Comparison of ENCODE assay signal across 8 cellular contexts in the genomic region with DNA sequence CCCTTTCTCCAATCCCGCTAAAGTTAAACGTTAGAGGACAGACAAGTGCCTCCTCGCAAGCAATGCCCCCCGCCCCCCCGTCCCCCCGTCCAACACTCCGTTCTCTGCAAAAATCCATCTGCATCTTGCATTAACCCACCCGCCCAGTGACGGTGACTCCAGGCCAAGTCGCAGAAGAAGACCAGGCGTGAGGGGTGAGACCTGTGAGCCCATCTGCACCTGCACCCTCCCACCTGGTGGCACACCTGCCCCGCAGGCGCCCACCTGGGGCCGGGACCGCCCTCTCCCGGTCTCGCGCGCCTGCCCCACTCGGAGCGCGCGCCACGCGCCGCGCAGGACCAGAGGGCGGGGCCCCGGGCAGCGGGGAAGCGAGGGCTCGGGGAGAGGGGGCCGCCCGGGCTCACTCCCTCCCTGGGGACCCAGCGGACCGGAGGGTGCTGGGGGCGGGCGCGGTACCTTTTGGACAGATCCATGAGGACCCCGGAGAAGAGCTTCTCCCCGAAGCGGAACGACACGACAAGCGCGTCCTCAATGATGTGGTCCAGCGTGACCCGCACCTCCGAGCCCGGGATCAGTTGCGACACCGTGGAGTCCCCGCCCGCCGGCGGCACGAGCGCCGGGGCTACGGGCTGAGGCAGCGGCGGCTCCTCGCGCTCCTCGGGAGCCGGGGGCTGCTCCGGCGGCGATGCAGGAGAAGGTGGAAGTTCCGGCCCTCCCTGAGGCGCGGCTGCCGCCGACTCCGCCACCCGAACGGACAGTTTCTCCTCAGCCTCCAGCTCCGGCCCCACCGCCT. TPM values are rescaled to one million over a fixed set of nuclear protein-coding genes. Genes with fewer than 3 reads are reported as not detected.
DNase-seq lines count a peak whose midpoint lies in the region; ATAC-seq, FAIRE-seq and TF ChIP-seq lines count a peak whose summit lies in the region.

No MANE protein-coding gene starts in this region.

- no peaks in the 10 kb centered on the region for H3K9me3 ChIP-seq in CD4-positive, alpha-beta memory T cell (ENCODE audit: control insufficient read depth in 1 of 2, low read length in 2 of 2)
- H3K9me3 ChIP-seq in K562 (replicated peaks; ENCODE audit: control insufficient read depth, insufficient read depth, low read depth, low read length) (no peaks in the 10 kb centered on the region), iPS-20b (ENCODE audit: insufficient read depth, low read depth, low read length) (no peaks in the 10 kb centered on the region)

- TF ChIP-seq CTCF in HL-60 (IDR thresholded peaks at IDR 0.05; ENCODE audit: insufficient read depth, low read length), result no peak
- TF ChIP-seq CTCF in K562 (IDR thresholded peaks at IDR 0.05 in 2 of 3, conservative IDR thresholded peaks at IDR 0.05 in 1 of 3; ENCODE audit: insufficient read depth in 2 of 3, low read depth in 1 of 3, low read length in 3 of 3), result no peak

- H4K20me1 ChIP-seq in K562 (replicated peaks; ENCODE audit: control insufficient read depth, insufficient read depth, low read length), result no peaks in the 10 kb centered on the region

- CTCF ChIA-PET in CD4-positive, alpha-beta memory T cell (lab: Charles Lee; ENCODE audit: partially characterized antibody), result interaction anchor here (0.7 to 1.0 kb wide), 4 partner anchors 19 to 109 kb away, joined by 3 to 5 read pairs (median 3); no protein-coding TSS in a partner anchor
- CTCF ChIA-PET in K562 (lab: Yijun Ruan, JAX; ENCODE audit: low intra/inter-chr PET ratio), result no interaction called here

- no peaks in the 10 kb centered on the region for H3K27me3 ChIP-seq in CD4-positive, alpha-beta memory T cell (ENCODE audit: insufficient read depth, low read length)
- H3K27me3 ChIP-seq in HL-60 (ENCODE audit: insufficient read depth, poor library complexity, severe bottlenecking) (no peaks in the 10 kb centered on the region), K562 (ENCODE audit: control insufficient read depth in 2 of 2, insufficient read depth in 2 of 2, low read length in 2 of 2) (no peaks in the 10 kb centered on the region), iPS-20b (ENCODE audit: insufficient read depth, low read length) (no peaks in the 10 kb centered on the region)

- peak overlapping the region; percentile 87 for H3K27ac ChIP-seq in CD4-positive, alpha-beta memory T cell (ENCODE audit: low read depth, low read length)
- H3K27ac ChIP-seq in HL-60 (replicated peaks) (peak overlapping the region; percentile 94), K562 (ENCODE audit: extremely low read depth, low read depth, low read length) (peak overlapping the region; percentile 82), iPS-20b (ENCODE audit: low read length) (no peak overlapping the region)

- TF ChIP-seq RAD21 in K562 (CRISPR knock-in tag; conservative IDR thresholded peaks at IDR 0.05 in 1 of 2, IDR thresholded peaks at IDR 0.05 in 1 of 2), result no peak

- H3K4me1 Mint-ChIP-seq in CD4-positive, alpha-beta memory T cell, result peaks cover 12 to 23% (median 18%) of the 10 kb centered on the region in 4 donors
- peaks cover 9% of the 10 kb centered on the region for H3K4me1 Mint-ChIP-seq in T-helper 2 cell treated with Interferon-gamma antibody and Interleukin-4, amounts not matched to agents 5 μg/mL and 100 μg/mL, for 36 hours (ENCODE audit: low read depth)

- intact Hi-C loops in CD4-positive, alpha-beta memory T cell (cut with micrococcal nuclease), result loop anchor here (1.0 to 5.0 kb wide), 5 partner anchors 109 to 909 kb away; a partner anchor contains a TSS
- intact Hi-C loops in K562 (cut with micrococcal nuclease), result loop anchor here (1.0 kb wide), 1 partner anchor 37 kb away; no protein-coding TSS in a partner anchor

- no TSS peak for BruUV-seq in K562 (replicated peaks; lab: Mats Ljungman, UMichigan)

- in situ Hi-C loops in K562 (cut with MboI), result no loop called here

- H3K36me3 Mint-ChIP-seq in CD4-positive, alpha-beta memory T cell, result peaks cover 11 to 26% of the 10 kb centered on the region in 2 donors
- H3K36me3 Mint-ChIP-seq in T-helper 2 cell treated with Interferon-gamma antibody and Interleukin-4, amounts not matched to agents 5 μg/mL and 100 μg/mL, for 36 hours (ENCODE audit: low read depth), result peaks cover 15% of the 10 kb centered on the region

- H3K9ac ChIP-seq in K562 (ENCODE audit: insufficient read depth in 1 of 2, low read depth in 2 of 2, low read length in 2 of 2) (peak overlapping the region; percentile 88 to 99), iPS-20b (ENCODE audit: low read depth, low read length) (peak overlapping the region; percentile 89)

- FAIRE-seq in K562 (lab: Jason Lieb, UNC), result no peak

- peak; percentile 17 for ATAC-seq in GM19467 (IDR thresholded peaks at IDR 0.05; ENCODE audit: unreplicated experiment)
- ATAC-seq in K562, result peak; percentile 48

- TF ChIP-seq EP300 in K562 (IDR thresholded peaks at IDR 0.05; ENCODE audit: low read length), result no peak

- 1% methylated on average over 25 of the region's 79 CpGs for WGBS in K562 (ENCODE audit: insufficient coverage, low coverage, missing lambda C conversion rate)

- H3K4me3 ChIP-seq in CD4-positive, alpha-beta memory T cell (ENCODE audit: low read length in 2 of 2), result peak overlapping the region; percentile 69 to 82
- peak overlapping the region; percentile 91 for H3K4me3 ChIP-seq in HL-60 (replicated peaks; ENCODE audit: insufficient read depth, low read length)
- peak overlapping the region; percentile 100 for H3K4me3 ChIP-seq in K562
- H3K4me3 ChIP-seq in iPS-20b (ENCODE audit: low read length), result peak overlapping the region; percentile 77

- peaks cover 0 to 4% of the 10 kb centered on the region in 2 donors for H3K27me3 Mint-ChIP-seq in CD4-positive, alpha-beta memory T cell
- H3K27me3 Mint-ChIP-seq in T-helper 2 cell treated with Interferon-gamma antibody and Interleukin-4, amounts not matched to agents 5 μg/mL and 100 μg/mL, for 36 hours (ENCODE audit: low read depth), result peaks cover 7% of the 10 kb centered on the region

- H3K79me2 ChIP-seq in K562 (ENCODE audit: control insufficient read depth, insufficient read depth, low read length), result peaks cover 17% of the 10 kb centered on the region

- H3K4me1 ChIP-seq in CD4-positive, alpha-beta memory T cell (ENCODE audit: insufficient read depth, low read length), result peaks cover 14% of the 10 kb centered on the region
- H3K4me1 ChIP-seq in K562 (replicated peaks in 1 of 2; ENCODE audit: control insufficient read depth in 2 of 2, insufficient read depth in 2 of 2, low read length in 2 of 2), result peaks cover 0 to 9% of the 10 kb centered on the region in 2 experiments; a peak in 3 of 5 replicates
- H3K4me1 ChIP-seq in iPS-20b (ENCODE audit: insufficient read depth, low read length), result peaks cover 9% of the 10 kb centered on the region; the same call in 1 of the 2 replicates

- peak overlapping the region; percentile 87 to 92 (median 91) for H3K4me3 Mint-ChIP-seq in CD4-positive, alpha-beta memory T cell
- peak overlapping the region; percentile 82 for H3K4me3 Mint-ChIP-seq in T-helper 2 cell treated with Interferon-gamma antibody and Interleukin-4, amounts not matched to agents 5 μg/mL and 100 μg/mL, for 36 hours

- H3K4me2 ChIP-seq in K562 (ENCODE audit: insufficient read depth, low read length), result peak overlapping the region; percentile 85

- peaks cover 9% of the 10 kb centered on the region for H3K36me3 ChIP-seq in CD4-positive, alpha-beta memory T cell (ENCODE audit: insufficient read depth, low read length)
- H3K36me3 ChIP-seq in K562 (ENCODE audit: control insufficient read depth, insufficient read depth, low read length), result peaks cover 22% of the 10 kb centered on the region; the same call in 2 of the 3 replicates
- H3K36me3 ChIP-seq in iPS-20b (ENCODE audit: insufficient read depth, low read depth, low read length), result peaks cover 37% of the 10 kb centered on the region

- H3K9me1 ChIP-seq in K562 (ENCODE audit: control insufficient read depth, insufficient read depth, low read length), result no peaks in the 10 kb centered on the region

- no peaks in the 10 kb centered on the region for H3K9me3 Mint-ChIP-seq in CD4-positive, alpha-beta memory T cell
- no peaks in the 10 kb centered on the region for H3K9me3 Mint-ChIP-seq in T-helper 2 cell treated with Interferon-gamma antibody and Interleukin-4, amounts not matched to agents 5 μg/mL and 100 μg/mL, for 36 hours

- H2AFZ ChIP-seq in K562 (ENCODE audit: low read depth, low read length), result peak overlapping the region; percentile 94

- DNase-seq in CD4-positive, alpha-beta memory T cell, result peak; percentile 48 to 64 (median 58)
- peak; percentile 35 to 51 for DNase-seq in HL-60 (ENCODE audit: low read depth in 1 of 2, low spot score in 1 of 2)
- DNase-seq in T-helper 2 cell treated with Interferon-gamma antibody and Interleukin-4, amounts not matched to agents 5 μg/mL and 100 μg/mL, for 36 hours (ENCODE audit: low spot score), result peak; percentile 35
- DNase-seq in K562 (ENCODE audit: extremely low read depth in 1 of 4, low spot score in 3 of 4), result peak; percentile 47 to 70 (median 64)
- peak in 2 of 3 donors; percentile 12 to 14 for DNase-seq in stimulated activated CD4-positive, alpha-beta T cell treated with anti-CD3 and anti-CD28 coated beads, Interleukin-12 subunit alpha, Interleukin-12 subunit beta, amount 100 ng/mL, for 48 hours (ENCODE audit: low read depth in 2 of 3, low spot score in 1 of 3)
- no peak for DNase-seq in NCI-H1048 (lab: John Stamatoyannopoulos, UW)

- POLR2A ChIA-PET in CD4-positive, alpha-beta memory T cell (lab: Charles Lee; ENCODE audit: partially characterized antibody), result interaction anchor here (0.7 to 1.9 kb wide), 15 partner anchors 10 to 914 kb away, joined by 3 to 8 read pairs (median 3); a partner anchor contains a TSS
- POLR2A ChIA-PET in K562 (lab: Yijun Ruan, JAX), result interaction anchor here (0.7 to 1.2 kb wide), 7 partner anchors 9 to 303 kb away, joined by 3 to 5 read pairs (median 3); a partner anchor contains a TSS

- H3K27ac Mint-ChIP-seq in CD4-positive, alpha-beta memory T cell, result peak overlapping the region; percentile 68 to 91 (median 86)
- peak overlapping the region; percentile 75 for H3K27ac Mint-ChIP-seq in T-helper 2 cell treated with Interferon-gamma antibody and Interleukin-4, amounts not matched to agents 5 μg/mL and 100 μg/mL, for 36 hours

- TF ChIP-seq POLR2A in K562 (conservative IDR thresholded peaks at IDR 0.05), result no peak

RNA-seq across cellular contexts. Expression of a gene that starts 0.7 kb away (rescaled TPM):
- 10 to 100 TPM; 38.7 to 40.6 TPM for total RNA-seq in CD4-positive, alpha-beta memory T cell
- 10 to 100 TPM; 29.6 to 32.4 TPM for polyA plus RNA-seq in CD4-positive, alpha-beta memory T cell
- total RNA-seq in K562 (2011; cell fraction: chromatin; rRNA removed; ENCODE audit: low replicate concordance), result 18.6 and 35.0 TPM in 2 replicates
- total RNA-seq in K562 (2011; cell fraction: nucleolus; rRNA removed), result 9.2 and 13.0 TPM in 2 replicates
- 15.8 and 19.2 TPM in 2 replicates for total RNA-seq in K562 (2011; cell fraction: nucleoplasm; rRNA removed)
- total RNA-seq in K562 (2014; rRNA removed) (11.1 and 16.2 TPM in 2 replicates), K562 (2014; rRNA removed; fragmentation: Illumina TruSeq; extraction: Trizol) (16.7 and 17.2 TPM in 2 replicates), K562 (2015; rRNA removed; fragmentation: Illumina TruSeq; extraction: Trizol) (15.4 and 16.7 TPM in 2 replicates), K562 (2021) (18.2 and 18.6 TPM in 2 replicates)
- polyA plus RNA-seq in K562 (2011; rRNA removed) (14.6 and 15.6 TPM in 2 replicates), K562 (2014; fragmentation: Illumina TruSeq; extraction: Trizol) (15.7 and 26.3 TPM in 2 replicates), K562 (2014; fragmentation: Nextera tagmentation; extraction: Ambion mirVana) (1 to 10 TPM; 2.7 to 3.6 TPM), K562 (2014; rRNA removed) (11.0 and 12.7 TPM in 2 replicates)
- 7.4 and 9.4 TPM in 2 replicates for polyA plus RNA-seq in K562 (2011; cell fraction: cytosol; rRNA removed)
- 22.9 and 23.7 TPM in 2 replicates for polyA plus RNA-seq in K562 (2011; cell fraction: nucleus; rRNA removed)
- 8.6 and 11.8 TPM in 2 replicates for polyA plus RNA-seq in K562 (2012)
- 8.5 and 8.8 TPM in 2 replicates for polyA minus RNA-seq in K562 (2011; rRNA and poly(A)+ RNA removed)
- 5.4 and 8.7 TPM in 2 replicates for polyA minus RNA-seq in K562 (2011; cell fraction: cytosol; rRNA and poly(A)+ RNA removed)
- polyA minus RNA-seq in K562 (2011; cell fraction: nucleus; rRNA and poly(A)+ RNA removed), result 4.3 and 8.6 TPM in 2 replicates
